In genomic region chr13:29800687-29801086, GRCh38 we compare ENCODE assay signal across 26 cellular contexts. TPM values are rescaled to one million over a fixed set of nuclear protein-coding genes. Genes with fewer than 3 reads are reported as not detected.
DNase-seq lines count a peak whose midpoint lies in the region; ATAC-seq, FAIRE-seq and TF ChIP-seq lines count a peak whose summit lies in the region.
"Had no signal": no experiment of that assay in that cellular context is flagged by ENCODE, and none has a peak within 500 bp of the region (broad histone marks: within the 10 kb centered on the region; RNA-seq: fewer than 3 reads in every experiment).

No MANE protein-coding gene starts in this region.

- no peaks in the 10 kb centered on the region for H3K36me3 ChIP-seq in GM23338 (ENCODE audit: insufficient read depth)
- H3K36me3 ChIP-seq in H1 (ENCODE audit: control insufficient read depth in 2 of 4, insufficient read depth in 4 of 4, low read length in 3 of 4) = no peaks in the 10 kb centered on the region
- H3K36me3 ChIP-seq in mesendoderm (ENCODE audit: control insufficient read depth, insufficient read depth, low read length) = no peaks in the 10 kb centered on the region
- H3K36me3 ChIP-seq: BLaER1 treated with 17β-estradiol and CSF1 and Interleukin-3, amounts not matched to agents 10 nM and 100 nM had no signal

- H3K79me2 ChIP-seq in GM23338 (replicated peaks; ENCODE audit: insufficient read depth) (peaks cover 77% of the 10 kb centered on the region), H1 (ENCODE audit: control insufficient read depth in 1 of 2, insufficient read depth in 2 of 2, low read length in 2 of 2) (peaks cover 0 to 82% of the 10 kb centered on the region in 2 experiments; a peak in 2 of 4 replicates), mesendoderm (ENCODE audit: control insufficient read depth, insufficient read depth, low read length) (peaks cover 29% of the 10 kb centered on the region)

- H3K27me3 ChIP-seq in GM23338 (ENCODE audit: insufficient read depth) (no peaks in the 10 kb centered on the region), H1 (replicated peaks in 1 of 4; ENCODE audit: control insufficient read depth in 3 of 4, extremely low read depth in 1 of 4, insufficient read depth in 3 of 4, low read length in 3 of 4) (no peaks in the 10 kb centered on the region), mesendoderm (ENCODE audit: insufficient read depth, low read length, poor library complexity) (no peaks in the 10 kb centered on the region)
- H3K27me3 ChIP-seq: BLaER1 treated with 17β-estradiol and CSF1 and Interleukin-3, amounts not matched to agents 10 nM and 100 nM had no signal

- H3K4ac ChIP-seq in H1 (replicated peaks; ENCODE audit: insufficient read length, low read depth, low read length) (no peak overlapping the region), mesendoderm (ENCODE audit: low read depth, low read length) (no peak overlapping the region)

- H3K23me2 ChIP-seq in H1 (ENCODE audit: low read depth, low read length) = no peaks in the 10 kb centered on the region

- TF ChIP-seq RAD21 in H1 (IDR thresholded peaks at IDR 0.05 in 1 of 2, conservative IDR thresholded peaks at IDR 0.05 in 1 of 2; ENCODE audit: low read depth in 2 of 2, low read length in 2 of 2) = no peak

- H3K18ac ChIP-seq in H1 (ENCODE audit: extremely low read depth, low read length) (0 out of 2 replicates have a peak overlapping the region, but pooled peaks have one; percentile 24), mesendoderm (ENCODE audit: low read length) (no peak overlapping the region)

- no peak overlapping the region for H3K23ac ChIP-seq in H1 (ENCODE audit: insufficient read length)
- H3K23ac ChIP-seq in mesendoderm (ENCODE audit: low read length) = no peak overlapping the region

- H3K27me3 Mint-ChIP-seq in GM23338 (ENCODE audit: insufficient read depth, low read depth, poor library complexity) (peaks cover 1% of the 10 kb centered on the region), MCF 10A (ENCODE audit: insufficient read depth, unreplicated experiment) (no peaks in the 10 kb centered on the region)
- H3K27me3 Mint-ChIP-seq in activated CD8-positive, alpha-beta T cell treated with anti-CD3 and anti-CD28 coated beads, Interleukin-2, amount 10 ng/mL, durations not matched to agents 7 days and 5 days (ENCODE audit: low read depth) = no peaks in the 10 kb centered on the region

- H3K4me3 ChIP-seq in GM23338 (no peak overlapping the region), H1 (ENCODE audit: extremely low read depth in 1 of 4, insufficient read depth in 2 of 4, low read depth in 3 of 4, low read length in 4 of 4) (no peak overlapping the region), mesendoderm (ENCODE audit: low read length) (no peak overlapping the region)
- H3K4me3 ChIP-seq: A549; BLaER1 treated with 17β-estradiol and CSF1 and Interleukin-3, amounts not matched to agents 10 nM and 100 nM had no signal

- ATAC-seq in GM23338 (peak; percentile 76), GM19463 (IDR thresholded peaks at IDR 0.05; ENCODE audit: unreplicated experiment) (no peak), HG02642 (IDR thresholded peaks at IDR 0.05; ENCODE audit: poor library complexity, unreplicated experiment) (no peak)
- ATAC-seq in activated CD8-positive, alpha-beta T cell treated with anti-CD3 and anti-CD28 coated beads, Interleukin-2, amount 10 ng/mL, durations not matched to agents 7 days and 5 days = no peak
- ATAC-seq: A549; CD8-positive, alpha-beta T cell had no signal

- no peak overlapping the region for H3K27ac Mint-ChIP-seq in GM23338
- no peak overlapping the region for H3K27ac Mint-ChIP-seq in MCF 10A (ENCODE audit: low read depth, unreplicated experiment)
- no peak overlapping the region for H3K27ac Mint-ChIP-seq in activated CD8-positive, alpha-beta T cell treated with anti-CD3 and anti-CD28 coated beads, Interleukin-2, amount 10 ng/mL, durations not matched to agents 7 days and 5 days
- H3K27ac Mint-ChIP-seq: CD8-positive, alpha-beta T cell had no signal

- no peaks in the 10 kb centered on the region for H3K9me3 ChIP-seq in H1 (ENCODE audit: insufficient read depth in 2 of 2, low read depth in 1 of 2, low read length in 1 of 2)
- H3K9me3 ChIP-seq: A549 had no signal

- H3K4me1 ChIP-seq in GM23338 (ENCODE audit: insufficient read depth) (peaks cover 41% of the 10 kb centered on the region), H1 (replicated peaks in 1 of 4; ENCODE audit: control insufficient read depth in 3 of 4, insufficient read depth in 4 of 4, low read length in 3 of 4) (peaks cover 0 to 9% (median under 1%) of the 10 kb centered on the region in 4 experiments; a peak in 2 of 7 replicates), mesendoderm (ENCODE audit: control insufficient read depth, low read depth, low read length) (peaks cover 12% of the 10 kb centered on the region)
- H3K4me1 ChIP-seq: A549 had no signal

- H2BK120ac ChIP-seq in H1 (replicated peaks; ENCODE audit: low read depth, low read length) = peak overlapping the region; percentile 18
- no peak overlapping the region for H2BK120ac ChIP-seq in mesendoderm (ENCODE audit: low read depth, low read length)

- CTCF ChIA-PET in H1 (lab: Charles Lee; ENCODE audit: partially characterized antibody) (interaction anchor here (0.6 to 2.5 kb wide), 7 partner anchors 17 to 160 kb away, joined by 3 to 10 read pairs (median 3); no protein-coding TSS in a partner anchor), MCF 10A (lab: Yijun Ruan, JAX) (interaction anchor here (0.5 to 1.1 kb wide), 3 partner anchors 10 to 1282 kb away, joined by 3 to 4 read pairs (median 3); no protein-coding TSS in a partner anchor)
- CTCF ChIA-PET in activated CD8-positive, alpha-beta T cell treated with anti-CD3 and anti-CD28 coated beads, Interleukin-2, amount 10 ng/mL, durations not matched to agents 7 days and 5 days (lab: Charles Lee) = interaction anchor here (0.9 to 1.1 kb wide), 2 partner anchors 29 to 314 kb away, joined by 3 read pairs; no protein-coding TSS in a partner anchor

- H2BK12ac ChIP-seq in H1 (ENCODE audit: low read depth, low read length) = no peak overlapping the region; the same call in 1 of the 2 replicates

- TF ChIP-seq EP300 in H1 (IDR thresholded peaks at IDR 0.05; ENCODE audit: borderline replicate concordance in 1 of 2, low read depth in 2 of 2, low read length in 2 of 2) = no peak

- H2AFZ ChIP-seq in GM23338 = no peak overlapping the region
- no peak overlapping the region for H2AFZ ChIP-seq in H1 (ENCODE audit: low read length)

- intact Hi-C loops in MCF 10A (cut with micrococcal nuclease) = no loop called here

- POLR2A ChIA-PET in H1 (lab: Charles Lee; ENCODE audit: partially characterized antibody) (interaction anchor here (0.5 to 1.6 kb wide), 2 partner anchors 66 to 205 kb away, joined by 3 to 4 read pairs; partner anchors contain the start of gene SLC7A1), MCF 10A (lab: Yijun Ruan, JAX) (interaction anchor here (0.8 kb wide), 1 partner anchor 27 kb away, joined by 3 read pairs; no protein-coding TSS in a partner anchor)
- POLR2A ChIA-PET in activated CD8-positive, alpha-beta T cell treated with anti-CD3 and anti-CD28 coated beads, Interleukin-2, amount 10 ng/mL, durations not matched to agents 7 days and 5 days (lab: Charles Lee) = no interaction called here

- no peak overlapping the region for H3K4me2 ChIP-seq in GM23338
- no peak overlapping the region for H3K4me2 ChIP-seq in H1 (ENCODE audit: insufficient read depth in 1 of 2, low read depth in 2 of 2, low read length in 2 of 2)
- H3K4me2 ChIP-seq in mesendoderm (ENCODE audit: low read length) = no peak overlapping the region
- H3K4me2 ChIP-seq: A549 had no signal

- DNase-seq in GM23338 (ENCODE audit: low spot score) (peak; percentile 16), RPMI7951 (ENCODE audit: low read depth) (peak; percentile 2), H1 (ENCODE audit: low read depth in 1 of 2, low spot score in 2 of 2) (no peak), mesendoderm (peak; percentile 68), MCF 10A (ENCODE audit: unreplicated experiment) (no peak)
- no peak for DNase-seq in activated CD8-positive, alpha-beta T cell treated with anti-CD3 and anti-CD28 coated beads, Interleukin-2, amount 10 ng/mL, durations not matched to agents 7 days and 5 days
- DNase-seq: CD8-positive, alpha-beta T cell; DMS53; HFFc6; NCI-H1092 treated with DMSO at 0.1 percent for 48 hours; NCI-H146; NCI-H2029 treated with DMSO at 0.1 percent for 48 hours; NCI-H2171 treated with DMSO at 0.1 percent for 48 hours; NCI-H446; NCI-H526 treated with DMSO at 0.1 percent for 48 hours; NK-92 treated with Interleukin-12 subunit alpha and Interleukin-12 subunit beta, amount 100 ng/mL, for 24 hours; SHP77 treated with DMSO at 0.1 percent for 48 hours had no signal

- H3K56ac ChIP-seq in H1 (replicated peaks; ENCODE audit: insufficient read length, low read depth, low read length) (no peak overlapping the region), mesendoderm (ENCODE audit: low read length) (peak overlapping the region; percentile 37)

- H2BK15ac ChIP-seq in H1 (ENCODE audit: low read length) (no peak overlapping the region), mesendoderm (replicated peaks; ENCODE audit: low read depth) (no peak overlapping the region)

- no peak overlapping the region for H3K9ac ChIP-seq in H1 (replicated peaks in 1 of 4; ENCODE audit: extremely low read depth in 1 of 4, low read depth in 3 of 4, low read length in 3 of 4)
- H3K9ac ChIP-seq in mesendoderm (ENCODE audit: low read length) = no peak overlapping the region
- H3K9ac ChIP-seq: BLaER1 treated with 17β-estradiol and CSF1 and Interleukin-3, amounts not matched to agents 10 nM and 100 nM had no signal

- H3K79me1 ChIP-seq in H1 (ENCODE audit: low read depth, low read length) = no peaks in the 10 kb centered on the region
- H3K79me1 ChIP-seq in mesendoderm (ENCODE audit: low read length) = peaks cover 15% of the 10 kb centered on the region

- H4K8ac ChIP-seq in H1 (ENCODE audit: extremely low read depth, insufficient read depth, low read length) (peak overlapping the region; percentile 8; the same call in 1 of the 2 replicates), mesendoderm (ENCODE audit: low read depth, low read length) (no peak overlapping the region)

- no peak overlapping the region for H4K5ac ChIP-seq in H1 (ENCODE audit: insufficient read length, low read depth, low read length)
- H4K5ac ChIP-seq in mesendoderm (ENCODE audit: low read length) = no peak overlapping the region

- H4K91ac ChIP-seq in H1 (replicated peaks; ENCODE audit: insufficient read length, low read length) = no peak overlapping the region

- no peak for TF ChIP-seq POLR2A in H1 (IDR thresholded peaks at IDR 0.05; ENCODE audit: control extremely low read depth in 1 of 2, low read depth in 2 of 2, low read length in 2 of 2)

- FAIRE-seq in H1 (lab: Jason Lieb, UNC) = peak; percentile 48
- FAIRE-seq: A549, GM12892, GM18507, H54, HTR-8/SVneo, RCC 7860 had no signal

- H2BK20ac ChIP-seq in H1 (ENCODE audit: low read length) = 0 out of 2 replicates have a peak overlapping the region, but pooled peaks have one; percentile 35

- no peak overlapping the region for H3K27ac ChIP-seq in GM23338 (ENCODE audit: low read depth)
- no peak overlapping the region for H3K27ac ChIP-seq in H1 (ENCODE audit: low read depth, low read length)
- no peak overlapping the region for H3K27ac ChIP-seq in mesendoderm (ENCODE audit: low read depth, low read length)
- H3K27ac ChIP-seq: A549; BLaER1 treated with 17β-estradiol and CSF1 and Interleukin-3, amounts not matched to agents 10 nM and 100 nM had no signal

- H3K4me3 Mint-ChIP-seq in GM23338 (no peak overlapping the region), MCF 10A (ENCODE audit: unreplicated experiment) (no peak overlapping the region)
- H3K4me3 Mint-ChIP-seq in activated CD8-positive, alpha-beta T cell treated with anti-CD3 and anti-CD28 coated beads, Interleukin-2, amount 10 ng/mL, durations not matched to agents 7 days and 5 days = no peak overlapping the region
- H3K4me3 Mint-ChIP-seq: CD8-positive, alpha-beta T cell; HFFc6 had no signal

- peaks cover 20% of the 10 kb centered on the region for H3K4me1 Mint-ChIP-seq in GM23338
- no peaks in the 10 kb centered on the region for H3K4me1 Mint-ChIP-seq in MCF 10A (ENCODE audit: insufficient read depth, unreplicated experiment)
- peaks cover 4% of the 10 kb centered on the region for H3K4me1 Mint-ChIP-seq in activated CD8-positive, alpha-beta T cell treated with anti-CD3 and anti-CD28 coated beads, Interleukin-2, amount 10 ng/mL, durations not matched to agents 7 days and 5 days (ENCODE audit: low read depth)

- no peak; a peak in 1 of 4 replicates for TF ChIP-seq CTCF in GM23338 (conservative IDR thresholded peaks at IDR 0.05; ENCODE audit: low read depth in 2 of 2)
- TF ChIP-seq CTCF in H1 (IDR thresholded peaks at IDR 0.05; ENCODE audit: control extremely low read depth in 1 of 3, insufficient read depth in 1 of 3, low read depth in 1 of 3, low read length in 3 of 3) = no peak
- no peak for TF ChIP-seq CTCF in MCF 10A (IDR thresholded peaks at IDR 0.05; ENCODE audit: unreplicated experiment)

- H3K14ac ChIP-seq in H1 (ENCODE audit: insufficient read length) = no peak overlapping the region

- no peaks in the 10 kb centered on the region for H3K9me2 ChIP-seq in GM23338 (ENCODE audit: insufficient read depth)

- H3F3A ChIP-seq in GM23338 (replicated peaks; ENCODE audit: low read depth) = no peaks in the 10 kb centered on the region

- H3K9me3 Mint-ChIP-seq in GM23338 = no peaks in the 10 kb centered on the region
- H3K9me3 Mint-ChIP-seq in MCF 10A (ENCODE audit: unreplicated experiment) = no peaks in the 10 kb centered on the region
- no peaks in the 10 kb centered on the region for H3K9me3 Mint-ChIP-seq in activated CD8-positive, alpha-beta T cell treated with anti-CD3 and anti-CD28 coated beads, Interleukin-2, amount 10 ng/mL, durations not matched to agents 7 days and 5 days (ENCODE audit: insufficient read depth)
- H3K9me3 Mint-ChIP-seq: CD8-positive, alpha-beta T cell; HFFc6 had no signal

- H4K20me1 ChIP-seq in GM23338 (replicated peaks; ENCODE audit: insufficient read depth) (no peaks in the 10 kb centered on the region), H1 (replicated peaks in 1 of 2; ENCODE audit: control insufficient read depth in 1 of 2, insufficient read depth in 2 of 2, low read length in 2 of 2) (peaks cover 2 to 4% of the 10 kb centered on the region in 2 experiments)

- H2AK5ac ChIP-seq in H1 (ENCODE audit: low read depth, low read length) = no peak overlapping the region
- H2AK5ac ChIP-seq in mesendoderm (ENCODE audit: low read length) = no peak overlapping the region

- no TSS peak for BruUV-seq in MCF 10A (replicated peaks; lab: Mats Ljungman, UMichigan)

- 90% methylated on average over 6 of the region's 6 CpGs; no CpG with 5 or more reads in 1 of the 2 experiments for WGBS in H1 (ENCODE audit: extremely low coverage in 1 of 2, insufficient coverage in 1 of 2, insufficient read length in 1 of 2, insufficient replicate concordance in 2 of 2, low coverage in 1 of 2, low lambda C conversion rate in 2 of 2, missing lambda C conversion rate in 1 of 2), 2 experiments
- WGBS in mesendoderm (ENCODE audit: extremely low coverage, insufficient coverage, low lambda C conversion rate) = no CpG with 5 or more reads among the region's 6 CpGs

- no peak overlapping the region for H2BK5ac ChIP-seq in H1 (ENCODE audit: low read depth, low read length)
- H2BK5ac ChIP-seq in mesendoderm (ENCODE audit: low read length) = no peak overlapping the region

- no peaks in the 10 kb centered on the region for H3K36me3 Mint-ChIP-seq in GM23338 (ENCODE audit: low read depth)
- no peaks in the 10 kb centered on the region for H3K36me3 Mint-ChIP-seq in MCF 10A (ENCODE audit: insufficient read depth, unreplicated experiment)
- H3K36me3 Mint-ChIP-seq in activated CD8-positive, alpha-beta T cell treated with anti-CD3 and anti-CD28 coated beads, Interleukin-2, amount 10 ng/mL, durations not matched to agents 7 days and 5 days (ENCODE audit: low read depth) = no peaks in the 10 kb centered on the region
- H3K36me3 Mint-ChIP-seq: CD8-positive, alpha-beta T cell had no signal

RNA-seq across cellular contexts. Expression of gene UBL3, which starts 49.7 kb away (rescaled TPM):
- 21.1 and 23.5 TPM in 2 replicates for total RNA-seq in GM23338 (2014; rRNA removed; shearing (Covaris generic))
- polyA plus RNA-seq in GM23338 (2016; fragmentation: Nextera tagmentation; extraction: Ambion mirVana) (9.7 and 10.0 TPM in 2 replicates), H1 (2011; rRNA removed) (4.3 and 5.3 TPM in 2 replicates)
- total RNA-seq in RPMI7951 (2014; rRNA removed; shearing (Covaris generic)) = 20.1 and 24.5 TPM in 2 replicates
- total RNA-seq in H1 (2021; fragmentation: NEBNext Ultra II Directional; extraction: Animal tissue kit (Norgen Biotek cat#: 25700)) = 15.3 and 16.1 TPM in 2 replicates
- polyA plus RNA-seq in H1 (2011; cell fraction: cytosol; rRNA removed) = 6.4 TPM
- polyA plus RNA-seq in H1 (2011; cell fraction: nucleus; rRNA removed) = 5.3 TPM
- polyA plus RNA-seq in H1 (2012, experiment 1 of 2) = 5.3 to 12.1 TPM (median 7.2 TPM) in 4 replicates
- 1.1 TPM for polyA plus RNA-seq in H1 (2012, experiment 2 of 2)
- polyA plus RNA-seq in H1 (2013, experiment 1 of 2) = 11.0 TPM
- polyA plus RNA-seq in H1 (2013, experiment 2 of 2) = 9.8 TPM
- polyA minus RNA-seq in H1 (2011; rRNA and poly(A)+ RNA removed) = 5.7 and 8.0 TPM in 2 replicates
- 7.8 TPM for polyA minus RNA-seq in H1 (2011; cell fraction: cytosol; rRNA and poly(A)+ RNA removed)
- polyA minus RNA-seq in H1 (2011; cell fraction: nucleus; rRNA and poly(A)+ RNA removed) = 16.9 TPM
- 16.0 TPM for polyA plus RNA-seq in mesendoderm (2013, experiment 1 of 2)
- polyA plus RNA-seq in mesendoderm (2013, experiment 2 of 2) = 15.7 TPM
- 18.2 and 22.4 TPM in 2 replicates for total RNA-seq in MCF 10A (2022)
- 1 to 10 TPM; 7.3 to 8.4 TPM for total RNA-seq in activated CD8-positive, alpha-beta T cell treated with anti-CD3 and anti-CD28 coated beads, Interleukin-2, amount 10 ng/mL, durations not matched to agents 7 days and 5 days

Comparison
In these comparisons a context has a peak if more than half of its experiments do, and no peak if none do; other contexts are left out.
1. DNase-seq: peak in GM23338 (single experiment), RPMI7951 (single experiment) and mesendoderm (single experiment); none in H1 (0 of 2), MCF 10A (single experiment) and activated CD8-positive, alpha-beta T cell treated with anti-CD3 and anti-CD28 coated beads, Interleukin-2, amount 10 ng/mL, durations not matched to agents 7 days and 5 days (single experiment).